8 cellular contexts compared by ENCODE assay signal in genomic region chr10:32318476-32318896, GRCh38. TPM values are rescaled to one million over a fixed set of nuclear protein-coding genes. Genes with fewer than 3 reads are reported as not detected.
DNase-seq lines count a peak whose midpoint lies in the region; ATAC-seq and TF ChIP-seq lines count a peak whose summit lies in the region.

No MANE protein-coding gene starts in this region.

- H3K9me3 Mint-ChIP-seq in MCF 10A (ENCODE audit: unreplicated experiment), result no peaks in the 10 kb centered on the region
- no peaks in the 10 kb centered on the region for H3K9me3 Mint-ChIP-seq in natural killer cell

- TF ChIP-seq CTCF in MCF 10A (IDR thresholded peaks at IDR 0.05; ENCODE audit: unreplicated experiment) (no peak), mammary epithelial cell (conservative IDR thresholded peaks at IDR 0.05 in 1 of 2, IDR thresholded peaks at IDR 0.05 in 1 of 2; ENCODE audit: extremely low read depth in 1 of 2, insufficient read depth in 1 of 2, low read depth in 1 of 2, low read length in 2 of 2) (no peak), SU-DHL-6 (IDR thresholded peaks at IDR 0.05; ENCODE audit: insufficient read depth, low read length, poor library complexity, severe bottlenecking) (no peak), natural killer cell (IDR thresholded peaks at IDR 0.05) (no peak), SK-N-SH (IDR thresholded peaks at IDR 0.05) (no peak)

- no peak for TF ChIP-seq EP300 in SK-N-SH (IDR thresholded peaks at IDR 0.05; ENCODE audit: borderline replicate concordance in 1 of 2, low read depth in 1 of 2, low read length in 1 of 2)

- H3K79me2 ChIP-seq in mammary epithelial cell (ENCODE audit: insufficient read depth, low read length) (peaks cover 97% of the 10 kb centered on the region), SU-DHL-6 (ENCODE audit: insufficient read depth, low read length) (peaks cover 100% of the 10 kb centered on the region), SK-N-SH (ENCODE audit: insufficient read depth) (peaks cover 99% of the 10 kb centered on the region)

- H3K4me1 ChIP-seq in mammary epithelial cell (ENCODE audit: insufficient read depth, low read length) (peaks cover 17% of the 10 kb centered on the region), SK-N-SH (ENCODE audit: control insufficient read depth in 1 of 2, insufficient read depth in 2 of 2, low read depth in 1 of 2, low read length in 1 of 2) (peaks cover 15 to 19% of the 10 kb centered on the region in 2 experiments; a peak in 3 of 4 replicates)

- H3K27ac Mint-ChIP-seq in MCF 10A (ENCODE audit: low read depth, unreplicated experiment), result no peak overlapping the region
- peak overlapping the region; percentile 77 to 84 for H3K27ac Mint-ChIP-seq in natural killer cell

- dilution Hi-C loops in mammary epithelial cell (cut with HindIII; ENCODE audit: low sequenced_read_pairs), result no loop called here

- ATAC-seq in HG02798 (IDR thresholded peaks at IDR 0.05; ENCODE audit: poor library complexity, unreplicated experiment) (peak; percentile 42), natural killer cell (peak; percentile 38 to 43 (median 41))

- H3K9ac ChIP-seq in mammary epithelial cell (ENCODE audit: insufficient read depth, low read length) (no peak overlapping the region), SU-DHL-6 (ENCODE audit: low read length) (peak overlapping the region; percentile 32), SK-N-SH (no peak overlapping the region)

- in situ Hi-C loops in mammary epithelial cell (cut with MboI; ENCODE audit: low sequenced_read_pairs in 2 of 2), result no loop called here

- CTCF ChIA-PET in MCF 10A (lab: Yijun Ruan, JAX), result interaction anchor here (0.6 kb wide), 1 partner anchor 124 kb away, joined by 4 read pairs; no protein-coding TSS in a partner anchor
- CTCF ChIA-PET in mammary epithelial cell (lab: Charles Lee; ENCODE audit: low non-redundant PET), result no interaction called here
- CTCF ChIA-PET in SK-N-SH (lab: Yijun Ruan, JAX), result interaction anchor here (1.5 kb wide), 1 partner anchor 28 kb away, joined by 4 read pairs; no protein-coding TSS in a partner anchor

- H3K4me1 Mint-ChIP-seq in MCF 10A (ENCODE audit: insufficient read depth, unreplicated experiment) (peaks cover 26% of the 10 kb centered on the region), natural killer cell (peaks cover 78 to 81% of the 10 kb centered on the region in 2 donors)

- H4K20me1 ChIP-seq in mammary epithelial cell (ENCODE audit: insufficient read depth, low read length) (no peaks in the 10 kb centered on the region), SU-DHL-6 (ENCODE audit: low read depth, low read length) (peaks cover 11% of the 10 kb centered on the region; the same call in 1 of the 2 replicates), SK-N-SH (ENCODE audit: insufficient read depth) (peaks cover 100% of the 10 kb centered on the region)

- H3K4me3 Mint-ChIP-seq in MCF 10A (ENCODE audit: unreplicated experiment) (no peak overlapping the region), natural killer cell (peak overlapping the region; percentile 39)

- intact Hi-C loops in MCF 10A (cut with micrococcal nuclease), result no loop called here
- intact Hi-C loops in mammary epithelial cell (cut with micrococcal nuclease), result no loop called here
- intact Hi-C loops in natural killer cell (cut with micrococcal nuclease), result loop anchor here (2.0 kb wide), 1 partner anchor 14 kb away; no protein-coding TSS in a partner anchor

- WGBS in mammary epithelial cell (ENCODE audit: low coverage, missing lambda C conversion rate), result 79% methylated on average over 4 of the region's 4 CpGs
- 82% methylated on average over 4 of the region's 4 CpGs for WGBS in SK-N-SH (ENCODE audit: low lambda C conversion rate)

- H2AFZ ChIP-seq in mammary epithelial cell (ENCODE audit: low read depth, low read length), result no peak overlapping the region
- H2AFZ ChIP-seq in SU-DHL-6 (ENCODE audit: low read depth, low read length, severe bottlenecking), result no peak overlapping the region
- no peak overlapping the region for H2AFZ ChIP-seq in SK-N-SH (ENCODE audit: low read depth)

- BruUV-seq in MCF 10A (replicated peaks; lab: Mats Ljungman, UMichigan), result no TSS peak
- BruUV-seq in mammary epithelial cell (replicated peaks; lab: Mats Ljungman, UMichigan), result no TSS peak

- H3K4me2 ChIP-seq in mammary epithelial cell (ENCODE audit: insufficient read depth, low read depth, low read length), result no peak overlapping the region
- peak overlapping the region; percentile 64 for H3K4me2 ChIP-seq in SU-DHL-6 (ENCODE audit: low read depth, low read length, poor library complexity, severe bottlenecking)
- H3K4me2 ChIP-seq in SK-N-SH, result no peak overlapping the region

- H3K27me3 Mint-ChIP-seq in MCF 10A (ENCODE audit: insufficient read depth, unreplicated experiment) (no peaks in the 10 kb centered on the region), natural killer cell (ENCODE audit: low read depth in 2 of 2) (no peaks in the 10 kb centered on the region)

- H3K36me3 ChIP-seq in mammary epithelial cell (ENCODE audit: insufficient read depth, low read length) (no peaks in the 10 kb centered on the region), SU-DHL-6 (ENCODE audit: low read length) (0 out of 2 replicates have a peak, but pooled peaks cover 2% of the 10 kb centered on the region), SK-N-SH (replicated peaks in 1 of 2; ENCODE audit: control insufficient read depth in 1 of 2, insufficient read depth in 2 of 2, low read length in 1 of 2) (peaks cover 4 to 30% of the 10 kb centered on the region in 2 experiments)

- POLR2A ChIA-PET in MCF 10A (lab: Yijun Ruan, JAX) (no interaction called here), SK-N-SH (lab: Yijun Ruan, JAX) (no interaction called here)

- DNase-seq in MCF 10A (ENCODE audit: unreplicated experiment) (peak; percentile 27), mammary epithelial cell (no peak), natural killer cell (no peak), DMS53 (lab: John Stamatoyannopoulos, UW) (no peak), mucosa of gallbladder (ENCODE audit: low spot score) (no peak), SK-N-SH (no peak)

- H3K9me3 ChIP-seq in mammary epithelial cell (replicated peaks; ENCODE audit: insufficient read depth, low read length) (no peaks in the 10 kb centered on the region), SU-DHL-6 (ENCODE audit: insufficient read depth, low read length) (no peaks in the 10 kb centered on the region), SK-N-SH (no peaks in the 10 kb centered on the region)

- peaks cover 8% of the 10 kb centered on the region for H3K36me3 Mint-ChIP-seq in MCF 10A (ENCODE audit: insufficient read depth, unreplicated experiment)
- no peaks in the 10 kb centered on the region for H3K36me3 Mint-ChIP-seq in natural killer cell

- no peak for TF ChIP-seq RAD21 in SK-N-SH (IDR thresholded peaks at IDR 0.05; ENCODE audit: low read length)

- H3K9me2 ChIP-seq in SU-DHL-6 (replicated peaks; ENCODE audit: insufficient read depth, low read length), result no peaks in the 10 kb centered on the region
- no peaks in the 10 kb centered on the region for H3K9me2 ChIP-seq in SK-N-SH

- no peaks in the 10 kb centered on the region for H3K27me3 ChIP-seq in mammary epithelial cell (ENCODE audit: insufficient read depth, low read length)
- no peaks in the 10 kb centered on the region for H3K27me3 ChIP-seq in SU-DHL-6 (ENCODE audit: low read length)
- no peaks in the 10 kb centered on the region for H3K27me3 ChIP-seq in SK-N-SH (ENCODE audit: insufficient read depth)

- H3K27ac ChIP-seq in mammary epithelial cell (ENCODE audit: insufficient read depth, low read depth, low read length), result no peak overlapping the region
- H3K27ac ChIP-seq in SU-DHL-6 (ENCODE audit: low read depth, low read length), result peak overlapping the region; percentile 68
- peak overlapping the region in 1 of 2 experiments; percentile 47; a peak in 2 of 4 replicates for H3K27ac ChIP-seq in SK-N-SH (ENCODE audit: low read depth in 2 of 2, low read length in 1 of 2)

- H3F3A ChIP-seq in SU-DHL-6 (ENCODE audit: insufficient read depth) (peaks cover 11% of the 10 kb centered on the region; the same call in 1 of the 2 replicates), SK-N-SH (replicated peaks; ENCODE audit: insufficient read depth) (peaks cover 12% of the 10 kb centered on the region)

- H3K4me3 ChIP-seq in mammary epithelial cell (replicated peaks in 1 of 3; ENCODE audit: insufficient read depth in 1 of 3, low read depth in 2 of 3, low read length in 3 of 3) (no peak overlapping the region), SU-DHL-6 (ENCODE audit: insufficient read depth, low read length, poor library complexity, severe bottlenecking) (no peak overlapping the region), SK-N-SH (ENCODE audit: low read depth in 2 of 2, low read length in 1 of 2) (no peak overlapping the region)

TF ChIP-seq in SK-N-SH, 30 proteins besides CTCF, POLR2A, EP300 and RAD21 (continues in another document):
- TF ChIP-seq SMC3 (IDR thresholded peaks at IDR 0.05; ENCODE audit: low read depth, low read length) (no peak), TAF1 (IDR thresholded peaks at IDR 0.05; ENCODE audit: borderline replicate concordance, low read depth, low read length) (no peak), CHD2 (IDR thresholded peaks at IDR 0.05; ENCODE audit: low read length, partially characterized antibody) (no peak), USF1 (IDR thresholded peaks at IDR 0.05; ENCODE audit: borderline replicate concordance, low read depth) (no peak), MAX (IDR thresholded peaks at IDR 0.05; ENCODE audit: low read depth) (no peak), NFIC (IDR thresholded peaks at IDR 0.05; ENCODE audit: borderline replicate concordance) (no peak), FOXM1 (IDR thresholded peaks at IDR 0.05; ENCODE audit: low read depth) (no peak)

RNA-seq across cellular contexts. Expression of gene EPC1, which starts 28.5 kb away (rescaled TPM):
- 23.7 and 25.5 TPM in 2 replicates for total RNA-seq in MCF 10A (2022)
- 10 to 100 TPM; 22.9 to 24.5 TPM for total RNA-seq in mammary epithelial cell
- 16.3 TPM for polyA plus RNA-seq in mammary epithelial cell
- polyA minus RNA-seq in mammary epithelial cell, result 33.0 TPM
- total RNA-seq in natural killer cell, result 100 to 1,000 TPM; 155 to 178 (median 161) TPM
- 39.2 TPM for total RNA-seq in mucosa of gallbladder
- polyA plus RNA-seq in SK-N-SH (2012; rRNA removed), result 21.8 and 30.2 TPM in 2 replicates
- 18.6 and 19.0 TPM in 2 replicates for polyA plus RNA-seq in SK-N-SH (2012; cell fraction: cytosol; rRNA removed)
- polyA plus RNA-seq in SK-N-SH (2012; cell fraction: nucleus; rRNA removed), result 47.6 and 58.4 TPM in 2 replicates
